Comparison of ENCODE assay signal across 1 cellular context in the genomic region with DNA sequence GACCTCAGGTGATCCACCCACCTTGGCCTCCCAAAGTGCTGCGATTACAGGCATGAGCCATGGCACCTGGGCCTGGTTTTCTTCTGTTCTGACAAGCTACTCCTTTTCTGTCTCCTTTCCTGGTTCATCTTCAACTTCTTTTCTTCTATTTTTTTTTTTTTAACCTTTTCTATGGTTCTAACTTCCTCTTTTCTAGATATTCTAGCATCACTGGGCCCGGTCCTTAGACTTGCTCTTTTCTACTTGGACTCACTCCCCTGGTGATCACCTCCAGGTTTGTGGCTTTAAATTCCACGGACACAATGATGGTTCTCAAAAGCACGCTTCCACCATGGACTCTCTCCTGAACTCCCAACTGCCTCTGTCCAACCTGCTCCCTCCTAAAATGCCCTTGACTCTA.
TF ChIP-seq lines count a peak whose summit lies in the region.

No MANE protein-coding gene starts in this region.

TF ChIP-seq in HepG2, 621 proteins besides CTCF, POLR2A, EP300 and RAD21:
- no peak for TF ChIP-seq GTF2F1 (IDR thresholded peaks at IDR 0.05; ENCODE audit: low read length)
- no peak for TF ChIP-seq SALL2 (CRISPR knock-in tag; IDR thresholded peaks at IDR 0.05)
- TF ChIP-seq MLXIP (CRISPR knock-in tag; IDR thresholded peaks at IDR 0.05; ENCODE audit: borderline replicate concordance): no peak
- TF ChIP-seq HIC2 (CRISPR knock-in tag; IDR thresholded peaks at IDR 0.05; ENCODE audit: low read depth): no peak
- no peak for TF ChIP-seq ZC3H4 (CRISPR knock-in tag; IDR thresholded peaks at IDR 0.05; ENCODE audit: borderline replicate concordance)
- TF ChIP-seq BRD4 (CRISPR knock-in tag; IDR thresholded peaks at IDR 0.05): no peak
- no peak for TF ChIP-seq ZNF598 (CRISPR knock-in tag; IDR thresholded peaks at IDR 0.05; ENCODE audit: borderline replicate concordance)
- no peak for TF ChIP-seq REST (IDR thresholded peaks at IDR 0.05; ENCODE audit: borderline replicate concordance in 1 of 2, low read depth in 1 of 2, low read length in 2 of 2)
- TF ChIP-seq NFYB (CRISPR knock-in tag; IDR thresholded peaks at IDR 0.05): no peak
- TF ChIP-seq ZFP82 (CRISPR knock-in tag; IDR thresholded peaks at IDR 0.05; ENCODE audit: borderline replicate concordance): no peak
- no peak for TF ChIP-seq SRSF9 (IDR thresholded peaks at IDR 0.05; ENCODE audit: borderline replicate concordance, insufficient read depth, low read depth, low read length, poor library complexity, severe bottlenecking)
- TF ChIP-seq DR1 (CRISPR knock-in tag; IDR thresholded peaks at IDR 0.05): no peak
- TF ChIP-seq TCF12 (IDR thresholded peaks at IDR 0.05): no peak
- no peak for TF ChIP-seq TCF12 (CRISPR knock-in tag; IDR thresholded peaks at IDR 0.05)
- no peak for TF ChIP-seq TFDP1 (CRISPR knock-in tag; IDR thresholded peaks at IDR 0.05; ENCODE audit: borderline replicate concordance)
- TF ChIP-seq ZNF180 (CRISPR knock-in tag; IDR thresholded peaks at IDR 0.05; ENCODE audit: borderline replicate concordance, low read depth): no peak
- no peak for TF ChIP-seq GATAD2A (CRISPR knock-in tag; IDR thresholded peaks at IDR 0.05)
- TF ChIP-seq SRY (CRISPR knock-in tag; IDR thresholded peaks at IDR 0.05): no peak
- no peak for TF ChIP-seq ZNF816 (CRISPR knock-in tag; IDR thresholded peaks at IDR 0.05; ENCODE audit: borderline replicate concordance)
- no peak for TF ChIP-seq SNAPC2 (CRISPR knock-in tag; IDR thresholded peaks at IDR 0.05)
